Comparison of ENCODE assay signal across 18 cellular contexts in genomic region chr6:158344534-158344933, GRCh38. TPM values are rescaled to one million over a fixed set of nuclear protein-coding genes. Genes with fewer than 3 reads are reported as not detected.
A peak's percentile ranks its signal among the peaks of the same experiment; 100 is the strongest.
DNase-seq lines count a peak whose midpoint lies in the region; ATAC-seq and TF ChIP-seq lines count a peak whose summit lies in the region.
"Had no signal": no experiment of that assay in that cellular context is flagged by ENCODE, and none has a peak within 500 bp of the region (broad histone marks: within the 10 kb centered on the region; RNA-seq: fewer than 3 reads in every experiment).

No MANE protein-coding gene starts in this region.

- H3F3A ChIP-seq in MM.1S (ENCODE audit: insufficient read depth, low read length), result no peaks in the 10 kb centered on the region

- ATAC-seq in GM21360 (IDR thresholded peaks at IDR 0.05; ENCODE audit: unreplicated experiment) (peak; percentile 59), HG03064 (IDR thresholded peaks at IDR 0.05; ENCODE audit: low read depth, unreplicated experiment) (peak; percentile 82)
- ATAC-seq: A549, HepG2 had no signal

- 94% methylated on average over 4 of the region's 4 CpGs for WGBS in esophagus muscularis mucosa

- H3K4me3 ChIP-seq in esophagus muscularis mucosa, result no peak overlapping the region
- H3K4me3 ChIP-seq in MM.1S (ENCODE audit: low read length), result no peak overlapping the region
- H3K4me3 ChIP-seq: A549, sigmoid colon had no signal

- TF ChIP-seq POLR2A in esophagus muscularis mucosa (IDR thresholded peaks at IDR 0.05; ENCODE audit: low read depth), result no peak

- peaks cover 24% of the 10 kb centered on the region for H3K36me3 Mint-ChIP-seq in activated CD4-positive, alpha-beta memory T cell treated with anti-CD3 and anti-CD28 coated beads for 36 hours
- H3K36me3 Mint-ChIP-seq in activated CD4-positive, alpha-beta memory T cell treated with anti-CD3 and anti-CD28 coated beads, Interleukin-2, amount 10 ng/mL, durations not matched to agents 7 days and 5 days (ENCODE audit: low read depth), result peaks cover 31% of the 10 kb centered on the region

- peaks cover 0 to 14% (median 8%) of the 10 kb centered on the region in 4 donors for H3K4me1 ChIP-seq in esophagus muscularis mucosa
- no peaks in the 10 kb centered on the region for H3K4me1 ChIP-seq in MM.1S (ENCODE audit: low read length)
- H3K4me1 ChIP-seq: A549 had no signal

- H3K79me2 ChIP-seq in MM.1S (ENCODE audit: low read length), result no peaks in the 10 kb centered on the region

- no peaks in the 10 kb centered on the region for H3K9me2 ChIP-seq in MM.1S (replicated peaks; ENCODE audit: insufficient read depth, low read length)

- CTCF ChIA-PET in activated CD4-positive, alpha-beta memory T cell treated with anti-CD3 and anti-CD28 coated beads for 36 hours (lab: Charles Lee), result interaction anchor here (0.8 to 1.4 kb wide), 2 partner anchors 63 to 120 kb away, joined by 3 to 4 read pairs; no protein-coding TSS in a partner anchor
- CTCF ChIA-PET in activated CD4-positive, alpha-beta memory T cell treated with anti-CD3 and anti-CD28 coated beads, Interleukin-2, amount 10 ng/mL, durations not matched to agents 7 days and 5 days (lab: Charles Lee), result interaction anchor here (0.6 to 1.1 kb wide), 2 partner anchors 42 to 58 kb away, joined by 3 to 4 read pairs; no protein-coding TSS in a partner anchor

- H3K27me3 Mint-ChIP-seq in activated CD4-positive, alpha-beta memory T cell treated with anti-CD3 and anti-CD28 coated beads for 36 hours, result no peaks in the 10 kb centered on the region
- no peaks in the 10 kb centered on the region for H3K27me3 Mint-ChIP-seq in activated CD4-positive, alpha-beta memory T cell treated with anti-CD3 and anti-CD28 coated beads, Interleukin-2, amount 10 ng/mL, durations not matched to agents 7 days and 5 days
- H3K27me3 Mint-ChIP-seq: activated naive CD4-positive, alpha-beta T cell treated with anti-CD3 and anti-CD28 coated beads, Interleukin-2, amount 50 U/mL, for 24 hours; CD4-positive, alpha-beta memory T cell; memory B cell had no signal

- intact Hi-C loops in activated CD4-positive, alpha-beta memory T cell treated with anti-CD3 and anti-CD28 coated beads for 36 hours (cut with micrococcal nuclease), result loop anchor here (1.0 to 5.0 kb wide), 2 partner anchors 13 to 72 kb away; no protein-coding TSS in a partner anchor
- intact Hi-C loops in esophagus muscularis mucosa (cut with DNase I), result no loop called here

- H3K9me3 Mint-ChIP-seq in activated CD4-positive, alpha-beta memory T cell treated with anti-CD3 and anti-CD28 coated beads for 36 hours, result peaks cover 25% of the 10 kb centered on the region
- H3K9me3 Mint-ChIP-seq in activated CD4-positive, alpha-beta memory T cell treated with anti-CD3 and anti-CD28 coated beads, Interleukin-2, amount 10 ng/mL, durations not matched to agents 7 days and 5 days, result peaks cover 19% of the 10 kb centered on the region
- H3K9me3 Mint-ChIP-seq: activated naive CD4-positive, alpha-beta T cell treated with anti-CD3 and anti-CD28 coated beads, Interleukin-2, amount 50 U/mL, for 24 hours had no signal

- TF ChIP-seq CTCF in esophagus muscularis mucosa (IDR thresholded peaks at IDR 0.05) (no peak), MM.1S (IDR thresholded peaks at IDR 0.05; ENCODE audit: low read length) (no peak)

- POLR2A ChIA-PET in activated CD4-positive, alpha-beta memory T cell treated with anti-CD3 and anti-CD28 coated beads for 36 hours (lab: Charles Lee), result interaction anchor here (1.0 kb wide), 1 partner anchor 73 kb away, joined by 5 read pairs; no protein-coding TSS in a partner anchor
- POLR2A ChIA-PET in activated CD4-positive, alpha-beta memory T cell treated with anti-CD3 and anti-CD28 coated beads, Interleukin-2, amount 10 ng/mL, durations not matched to agents 7 days and 5 days (lab: Charles Lee), result interaction anchor here (0.7 kb wide), 1 partner anchor 193 kb away, joined by 3 read pairs; no protein-coding TSS in a partner anchor

- no peaks in the 10 kb centered on the region for H3K27me3 ChIP-seq in esophagus muscularis mucosa
- H3K27me3 ChIP-seq in MM.1S (replicated peaks; ENCODE audit: insufficient read depth, low read length), result no peaks in the 10 kb centered on the region
- H3K27me3 ChIP-seq: sigmoid colon had no signal

- no peak overlapping the region for H3K4me2 ChIP-seq in MM.1S (ENCODE audit: low read depth, low read length)
- H3K4me2 ChIP-seq: A549 had no signal

- no peak overlapping the region for H3K4me3 Mint-ChIP-seq in activated CD4-positive, alpha-beta memory T cell treated with anti-CD3 and anti-CD28 coated beads for 36 hours
- no peak overlapping the region for H3K4me3 Mint-ChIP-seq in activated CD4-positive, alpha-beta memory T cell treated with anti-CD3 and anti-CD28 coated beads, Interleukin-2, amount 10 ng/mL, durations not matched to agents 7 days and 5 days
- H3K4me3 Mint-ChIP-seq: activated naive CD4-positive, alpha-beta T cell treated with anti-CD3 and anti-CD28 coated beads, Interleukin-2, amount 50 U/mL, for 24 hours; CD4-positive, alpha-beta memory T cell; immature natural killer cell; memory B cell had no signal

- no peaks in the 10 kb centered on the region for H4K20me1 ChIP-seq in MM.1S (ENCODE audit: insufficient read depth, low read length)

- H3K36me3 ChIP-seq in esophagus muscularis mucosa (no peaks in the 10 kb centered on the region), MM.1S (replicated peaks; ENCODE audit: insufficient read depth, low read length) (no peaks in the 10 kb centered on the region)
- H3K36me3 ChIP-seq: sigmoid colon had no signal

- peaks cover 22% of the 10 kb centered on the region for H3K4me1 Mint-ChIP-seq in activated CD4-positive, alpha-beta memory T cell treated with anti-CD3 and anti-CD28 coated beads for 36 hours (ENCODE audit: low read depth)
- H3K4me1 Mint-ChIP-seq in activated CD4-positive, alpha-beta memory T cell treated with anti-CD3 and anti-CD28 coated beads, Interleukin-2, amount 10 ng/mL, durations not matched to agents 7 days and 5 days, result peaks cover 18% of the 10 kb centered on the region

- H3K27ac ChIP-seq in esophagus muscularis mucosa (replicated peaks in 1 of 4), result no peak overlapping the region
- no peak overlapping the region for H3K27ac ChIP-seq in MM.1S (ENCODE audit: low read length)
- H3K27ac ChIP-seq: A549, sigmoid colon had no signal

- peak overlapping the region; percentile 9 for H3K27ac Mint-ChIP-seq in activated CD4-positive, alpha-beta memory T cell treated with anti-CD3 and anti-CD28 coated beads for 36 hours
- no peak overlapping the region for H3K27ac Mint-ChIP-seq in activated CD4-positive, alpha-beta memory T cell treated with anti-CD3 and anti-CD28 coated beads, Interleukin-2, amount 10 ng/mL, durations not matched to agents 7 days and 5 days
- H3K27ac Mint-ChIP-seq: activated naive CD4-positive, alpha-beta T cell treated with anti-CD3 and anti-CD28 coated beads, Interleukin-2, amount 50 U/mL, for 24 hours; immature natural killer cell; memory B cell had no signal

- TF ChIP-seq EP300 in esophagus muscularis mucosa (IDR thresholded peaks at IDR 0.05), result no peak

- no peak overlapping the region for H2AFZ ChIP-seq in MM.1S (ENCODE audit: low read length)

- DNase-seq in activated CD4-positive, alpha-beta memory T cell treated with anti-CD3 and anti-CD28 coated beads for 36 hours, result peak; percentile 66
- DNase-seq in activated CD4-positive, alpha-beta memory T cell treated with anti-CD3 and anti-CD28 coated beads, Interleukin-2, amount 10 ng/mL, durations not matched to agents 7 days and 5 days, result no peak
- DNase-seq in esophagus muscularis mucosa (ENCODE audit: extremely low spot score) (peak; percentile 17), NCI-H510A treated with DMSO at 0.1 percent for 48 hours (lab: John Stamatoyannopoulos, UW) (no peak), MM.1S (no peak)
- no peak for DNase-seq in stimulated activated CD4-positive, alpha-beta T cell treated with anti-CD3 and anti-CD28 coated beads, Interleukin-4, amount 100 ng/mL, for 24 hours
- DNase-seq: activated CD8-positive, alpha-beta memory T cell treated with anti-CD3 and anti-CD28 coated beads for 24 hours; CD4-positive, alpha-beta memory T cell; immature natural killer cell; NK-92 treated with Interleukin-12 subunit alpha and Interleukin-12 subunit beta, amount 100 ng/mL, for 24 hours; SHP77 treated with DMSO at 0.1 percent for 48 hours; sigmoid colon had no signal

- H3K9me3 ChIP-seq in esophagus muscularis mucosa (no peaks in the 10 kb centered on the region), MM.1S (replicated peaks; ENCODE audit: insufficient read depth, low read length) (no peaks in the 10 kb centered on the region)
- H3K9me3 ChIP-seq: A549, sigmoid colon had no signal

- no peak overlapping the region for H3K9ac ChIP-seq in MM.1S (ENCODE audit: low read length)

RNA-seq across cellular contexts. Expression of gene TULP4, which starts 32.3 kb away (rescaled TPM):
- total RNA-seq in activated CD4-positive, alpha-beta memory T cell treated with anti-CD3 and anti-CD28 coated beads for 36 hours, result 10 to 100 TPM; 15.9 to 16.3 TPM
- 10 to 100 TPM; 25.0 to 27.0 TPM for total RNA-seq in activated CD4-positive, alpha-beta memory T cell treated with anti-CD3 and anti-CD28 coated beads, Interleukin-2, amount 10 ng/mL, durations not matched to agents 7 days and 5 days
- 100 to 1,000 TPM; 129 to 170 (median 156) TPM for total RNA-seq in esophagus muscularis mucosa

Comparison
In these comparisons a context has a peak if more than half of its experiments do, and no peak if none do; other contexts are left out.
1. DNase-seq: peak in activated CD4-positive, alpha-beta memory T cell treated with anti-CD3 and anti-CD28 coated beads for 36 hours (single experiment) and esophagus muscularis mucosa (single experiment); none in activated CD4-positive, alpha-beta memory T cell treated with anti-CD3 and anti-CD28 coated beads, Interleukin-2, amount 10 ng/mL, durations not matched to agents 7 days and 5 days (single experiment), NCI-H510A treated with DMSO at 0.1 percent for 48 hours (single experiment), stimulated activated CD4-positive, alpha-beta T cell treated with anti-CD3 and anti-CD28 coated beads, Interleukin-4, amount 100 ng/mL, for 24 hours (single experiment) and MM.1S (single experiment).
2. RNA of gene TULP4, which starts 32.3 kb away (total RNA-seq): 129 to 170 TPM in esophagus muscularis mucosa; 25.0 to 27.0 TPM in activated CD4-positive, alpha-beta memory T cell treated with anti-CD3 and anti-CD28 coated beads, Interleukin-2, amount 10 ng/mL, durations not matched to agents 7 days and 5 days and 15.9 to 16.3 TPM in activated CD4-positive, alpha-beta memory T cell treated with anti-CD3 and anti-CD28 coated beads for 36 hours; every median in the first group is over 4 times any median in the second.